Comparison of ENCODE assay signal across 8 cellular contexts in genomic region chr21:15682182-15682895, GRCh38. TPM values are rescaled to one million over a fixed set of nuclear protein-coding genes. Genes with fewer than 3 reads are reported as not detected.
DNase-seq lines count a peak whose midpoint lies in the region; ATAC-seq and TF ChIP-seq lines count a peak whose summit lies in the region.
"Had no signal": no experiment of that assay in that cellular context is flagged by ENCODE, and none has a peak within 500 bp of the region (broad histone marks: within the 10 kb centered on the region; RNA-seq: fewer than 3 reads in every experiment).

No MANE protein-coding gene starts in this region.

- no peaks in the 10 kb centered on the region for H3K36me3 ChIP-seq in RWPE2 (ENCODE audit: low read depth)

- no peaks in the 10 kb centered on the region for H3K9me3 ChIP-seq in RWPE2 (ENCODE audit: severe bottlenecking)

- DNase-seq in HFF-Myc (ENCODE audit: extremely low read depth, low read depth) (peak; percentile 24), RWPE2 (ENCODE audit: low spot score) (no peak), fibroblast of peridontal ligament (ENCODE audit: extremely low read depth) (peak; percentile 51), sciatic nerve (ENCODE audit: low spot score) (no peak), NCI-H2081 treated with DMSO at 0.1 percent for 48 hours (lab: John Stamatoyannopoulos, UW) (no peak), putamen (ENCODE audit: low spot score) (no peak)
- DNase-seq: stimulated activated CD4-positive, alpha-beta T cell treated with anti-CD3 and anti-CD28 coated beads, Interleukin-2, amount 100 ng/mL, for 24 hours had no signal

- H3K4me3 ChIP-seq in HFF-Myc (replicated peaks; ENCODE audit: low read depth, low read length) (no peak overlapping the region), RWPE2 (ENCODE audit: severe bottlenecking) (no peak overlapping the region)

- no peaks in the 10 kb centered on the region for H3K27me3 ChIP-seq in RWPE2 (ENCODE audit: insufficient read depth, poor library complexity, severe bottlenecking)

- H3K4me1 ChIP-seq in RWPE2 (ENCODE audit: insufficient read depth, poor library complexity, severe bottlenecking), result peaks cover 21% of the 10 kb centered on the region

- TF ChIP-seq CTCF in HFF-Myc (IDR thresholded peaks at IDR 0.05; ENCODE audit: low read depth, low read length, missing control alignments), result no peak
- no peak for TF ChIP-seq CTCF in RWPE2 (IDR thresholded peaks at IDR 0.05; ENCODE audit: poor library complexity, severe bottlenecking)

- ATAC-seq in RWPE2 (ENCODE audit: low read depth) (peak; percentile 69), sciatic nerve (peak; percentile 58), GM18861 (IDR thresholded peaks at IDR 0.05; ENCODE audit: unreplicated experiment) (no peak)

- H3K27ac ChIP-seq in RWPE2 (ENCODE audit: poor library complexity, severe bottlenecking), result peak overlapping the region; percentile 94

- intact Hi-C loops in sciatic nerve (cut with DNase I), result no loop called here

RNA-seq across cellular contexts. Expression of gene USP25, which starts 47.4 kb away (rescaled TPM):
- 95.2 TPM for total RNA-seq in sciatic nerve

Comparison
In these comparisons a context has a peak if more than half of its experiments do, and no peak if none do; other contexts are left out.
1. DNase-seq: peak in HFF-Myc (single experiment) and fibroblast of peridontal ligament (single experiment); none in RWPE2 (single experiment), sciatic nerve (single experiment), NCI-H2081 treated with DMSO at 0.1 percent for 48 hours (single experiment) and putamen (single experiment).